16 cellular contexts compared by ENCODE assay signal in the genomic region with DNA sequence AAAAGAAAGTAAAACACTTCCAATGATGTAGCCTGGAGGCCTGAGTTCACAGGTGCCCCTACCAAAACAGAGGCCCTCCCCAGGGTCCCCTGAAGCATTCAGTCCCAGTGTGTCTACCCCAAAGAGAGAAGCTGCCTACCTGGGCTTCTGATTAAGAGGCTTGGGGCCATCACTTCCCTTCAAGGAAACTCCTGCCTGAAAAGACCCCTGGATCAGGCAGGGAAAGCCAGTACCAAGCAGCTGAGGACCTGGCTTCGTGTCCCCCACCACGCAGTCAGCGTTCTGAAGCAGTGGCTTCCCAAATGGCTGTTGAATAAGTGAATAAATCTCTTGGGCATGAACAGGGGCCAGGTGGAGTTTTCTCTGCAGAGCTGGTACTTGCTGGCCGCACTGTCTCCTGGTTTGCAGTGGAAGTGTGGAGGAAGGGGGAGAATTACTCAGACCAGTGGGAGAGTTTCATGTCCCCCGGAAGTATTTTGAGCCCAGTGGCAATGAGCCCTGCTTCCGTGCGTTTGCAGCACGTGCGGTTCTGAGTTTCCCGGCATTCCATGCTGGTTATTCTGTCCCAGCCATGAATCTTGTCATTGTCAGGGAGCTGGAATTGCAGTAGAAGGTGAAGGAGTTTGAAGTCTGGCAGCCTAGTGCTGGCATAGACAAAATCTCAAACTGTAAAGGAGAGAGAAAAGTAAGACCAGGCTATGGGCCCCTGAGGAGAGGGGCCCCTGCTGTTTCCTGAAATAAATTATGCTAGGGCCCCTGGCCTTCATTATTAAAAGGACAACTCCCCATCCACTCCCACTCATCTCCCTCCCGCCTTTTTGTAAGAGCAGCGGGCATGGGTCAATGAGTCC. TPM values are rescaled to one million over a fixed set of nuclear protein-coding genes. Genes with fewer than 3 reads are reported as not detected.
DNase-seq lines count a peak whose midpoint lies in the region; ATAC-seq, FAIRE-seq and TF ChIP-seq lines count a peak whose summit lies in the region.
"Had no signal": no experiment of that assay in that cellular context is flagged by ENCODE, and none has a peak within 500 bp of the region (broad histone marks: within the 10 kb centered on the region; RNA-seq: fewer than 3 reads in every experiment).

No MANE protein-coding gene starts in this region.

- H3K4me1 ChIP-seq in right atrium auricular region (no peaks in the 10 kb centered on the region), RWPE2 (ENCODE audit: insufficient read depth, poor library complexity, severe bottlenecking) (no peaks in the 10 kb centered on the region), upper lobe of right lung (no peaks in the 10 kb centered on the region)
- H3K4me1 ChIP-seq: lower lobe of right lung had no signal

- H3K4me3 ChIP-seq in right atrium auricular region (no peak overlapping the region), RWPE2 (ENCODE audit: severe bottlenecking) (no peak overlapping the region), upper lobe of right lung (no peak overlapping the region)
- H3K4me3 ChIP-seq: lower lobe of right lung had no signal

- no peaks in the 10 kb centered on the region for H3K9me3 Mint-ChIP-seq in memory B cell
- H3K9me3 Mint-ChIP-seq: activated naive CD4-positive, alpha-beta T cell treated with anti-CD3 and anti-CD28 coated beads, Interleukin-2, amount 50 U/mL, for 72 hours; activated T-cell treated with anti-CD3 and anti-CD28 coated beads, Interleukin-2, amount 50 U/mL, for 4 hours; stimulated activated naive CD8-positive, alpha-beta T cell treated with anti-CD3 and anti-CD28 coated beads, Interleukin-15, Interleukin-2, amounts not matched to agents 100 ng/mL and 50 ng/mL, for 24 hours had no signal

- no peak for FAIRE-seq in HTR-8/SVneo (lab: Jason Lieb, UNC)

- no peaks in the 10 kb centered on the region for H3K36me3 Mint-ChIP-seq in memory B cell
- H3K36me3 Mint-ChIP-seq: activated naive CD4-positive, alpha-beta T cell treated with anti-CD3 and anti-CD28 coated beads, Interleukin-2, amount 50 U/mL, for 72 hours had no signal

- intact Hi-C loops in Right ventricle myocardium superior (cut with DNase I) (no loop called here), upper lobe of right lung (cut with DNase I) (no loop called here)

- ATAC-seq in Right ventricle myocardium superior (ENCODE audit: poor library complexity) (no peak), RWPE2 (ENCODE audit: low read depth) (no peak), memory B cell (ENCODE audit: low read depth) (no peak), upper lobe of right lung (no peak), GM21423 (IDR thresholded peaks at IDR 0.05; ENCODE audit: unreplicated experiment) (no peak)

- DNase-seq in Right ventricle myocardium superior (peak; percentile 8), right atrium auricular region (ENCODE audit: low spot score) (no peak), RWPE2 (ENCODE audit: low spot score) (no peak), memory B cell (ENCODE audit: low spot score in 2 of 2) (no peak), upper lobe of right lung (peak; percentile 46), NCI-H2081 (lab: John Stamatoyannopoulos, UW) (no peak), HTR-8/SVneo (ENCODE audit: insufficient read length, low spot score) (no peak)
- DNase-seq: brain microvascular endothelial cell, KG1, lower lobe of right lung, NCI-H1105 had no signal

- H3K36me3 ChIP-seq in right atrium auricular region (no peaks in the 10 kb centered on the region), RWPE2 (ENCODE audit: low read depth) (no peaks in the 10 kb centered on the region), upper lobe of right lung (no peaks in the 10 kb centered on the region)
- H3K36me3 ChIP-seq: brain microvascular endothelial cell, lower lobe of right lung had no signal

- peak overlapping the region; percentile 92 for H3K27ac Mint-ChIP-seq in memory B cell
- H3K27ac Mint-ChIP-seq: stimulated activated naive CD8-positive, alpha-beta T cell treated with anti-CD3 and anti-CD28 coated beads, Interleukin-15, Interleukin-2, amounts not matched to agents 100 ng/mL and 50 ng/mL, for 24 hours had no signal

- H3K9me3 ChIP-seq in right atrium auricular region (no peaks in the 10 kb centered on the region), RWPE2 (ENCODE audit: severe bottlenecking) (no peaks in the 10 kb centered on the region), upper lobe of right lung (no peaks in the 10 kb centered on the region)
- H3K9me3 ChIP-seq: lower lobe of right lung had no signal

- peaks cover 4% of the 10 kb centered on the region for H3K27me3 Mint-ChIP-seq in memory B cell
- H3K27me3 Mint-ChIP-seq: stimulated activated naive CD8-positive, alpha-beta T cell treated with anti-CD3 and anti-CD28 coated beads, Interleukin-15, Interleukin-2, amounts not matched to agents 100 ng/mL and 50 ng/mL, for 24 hours had no signal

- H3K4me3 Mint-ChIP-seq in memory B cell: peak overlapping the region; percentile 61
- H3K4me3 Mint-ChIP-seq: activated T-cell treated with anti-CD3 and anti-CD28 coated beads, Interleukin-2, amount 50 U/mL, for 4 hours; stimulated activated naive CD8-positive, alpha-beta T cell treated with anti-CD3 and anti-CD28 coated beads, Interleukin-15, Interleukin-2, amounts not matched to agents 100 ng/mL and 50 ng/mL, for 24 hours had no signal

- H3K27me3 ChIP-seq in right atrium auricular region (no peaks in the 10 kb centered on the region), RWPE2 (ENCODE audit: insufficient read depth, poor library complexity, severe bottlenecking) (no peaks in the 10 kb centered on the region), upper lobe of right lung (no peaks in the 10 kb centered on the region)
- H3K27me3 ChIP-seq: brain microvascular endothelial cell had no signal

- no peak overlapping the region for H3K27ac ChIP-seq in right atrium auricular region
- H3K27ac ChIP-seq in RWPE2 (ENCODE audit: poor library complexity, severe bottlenecking): no peak overlapping the region
- no peak overlapping the region for H3K27ac ChIP-seq in upper lobe of right lung
- H3K27ac ChIP-seq: brain microvascular endothelial cell, epithelial cell of prostate, lower lobe of right lung had no signal

- no peak for TF ChIP-seq CTCF in right atrium auricular region (IDR thresholded peaks at IDR 0.05)
- peak; percentile 7 for TF ChIP-seq CTCF in RWPE2 (IDR thresholded peaks at IDR 0.05; ENCODE audit: poor library complexity, severe bottlenecking)
- no peak for TF ChIP-seq CTCF in upper lobe of right lung (IDR thresholded peaks at IDR 0.05)

- H3K4me1 Mint-ChIP-seq in memory B cell: peaks cover 14% of the 10 kb centered on the region

RNA-seq across cellular contexts. Expression of gene RMI2, which starts 27.0 kb away (rescaled TPM):
- total RNA-seq in Right ventricle myocardium superior (0.48 TPM), right atrium auricular region (under 1 TPM in 1 of 2 donors, not detected in 1; 0.85 TPM), upper lobe of right lung (1.2 TPM)

Comparison
In these comparisons a context has a peak if more than half of its experiments do, and no peak if none do; other contexts are left out.
1. DNase-seq: peak in Right ventricle myocardium superior (single experiment) and upper lobe of right lung (single experiment); none in right atrium auricular region (single experiment), RWPE2 (single experiment), memory B cell (0 of 2), NCI-H2081 (0 of 2) and HTR-8/SVneo (single experiment).